17 cellular contexts compared by ENCODE assay signal in genomic region chrX:65658229-65658628, GRCh38.
"Had no signal": no experiment of that assay in that cellular context is flagged by ENCODE, and none has a peak within 500 bp of the region (broad histone marks: within the 10 kb centered on the region; RNA-seq: fewer than 3 reads in every experiment).

No MANE protein-coding gene starts in this region.

- H3K36me3 Mint-ChIP-seq: mesothelial cell of epicardium had no signal

- H3K4me3 Mint-ChIP-seq: activated naive CD8-positive, alpha-beta T cell treated with anti-CD3 and anti-CD28 coated beads, Interleukin-2, amount 10 ng/mL, durations not matched to agents 7 days and 5 days; central memory CD8-positive, alpha-beta T cell; mesothelial cell of epicardium had no signal

- H3K27me3 Mint-ChIP-seq: activated naive CD8-positive, alpha-beta T cell treated with anti-CD3 and anti-CD28 coated beads, Interleukin-2, amount 10 ng/mL, durations not matched to agents 7 days and 5 days; central memory CD8-positive, alpha-beta T cell had no signal

- H3K9me3 ChIP-seq: ovary, right lobe of liver had no signal

- H3K27ac Mint-ChIP-seq: mesothelial cell of epicardium had no signal

- H3K36me3 ChIP-seq: brain microvascular endothelial cell, ovary, right lobe of liver had no signal

- H3K4me2 ChIP-seq: smooth muscle cell had no signal

- FAIRE-seq: islet of Langerhans, urothelium cell line had no signal

- DNase-seq: activated CD4-positive, CD25-positive, alpha-beta regulatory T cell treated with anti-CD3 and anti-CD28 coated beads, Interleukin-2, amount 50 U/mL, for 72 hours; activated CD8-positive, alpha-beta memory T cell treated with anti-CD3 and anti-CD28 coated beads for 24 hours; activated effector memory CD4-positive, alpha-beta T cell treated with anti-CD3 and anti-CD28 coated beads, Interleukin-2, amount 50 U/mL, for 16 hours; activated naive CD8-positive, alpha-beta T cell treated with anti-CD3 and anti-CD28 coated beads, Interleukin-2, amount 10 ng/mL, durations not matched to agents 7 days and 5 days; anterior cingulate cortex; brain microvascular endothelial cell; left colon; ovary had no signal

- H3K27me3 ChIP-seq: brain microvascular endothelial cell, ovary, right lobe of liver had no signal

- ATAC-seq: esophagus mucosa, left colon had no signal

- H3K27ac ChIP-seq: brain microvascular endothelial cell, coronary artery, ovary had no signal

- H3K4me3 ChIP-seq: coronary artery, lung, ovary, right lobe of liver, smooth muscle cell had no signal

- H3K9me3 Mint-ChIP-seq: central memory CD8-positive, alpha-beta T cell had no signal
